Comparison of ENCODE assay signal across 1 cellular context in the genomic region with DNA sequence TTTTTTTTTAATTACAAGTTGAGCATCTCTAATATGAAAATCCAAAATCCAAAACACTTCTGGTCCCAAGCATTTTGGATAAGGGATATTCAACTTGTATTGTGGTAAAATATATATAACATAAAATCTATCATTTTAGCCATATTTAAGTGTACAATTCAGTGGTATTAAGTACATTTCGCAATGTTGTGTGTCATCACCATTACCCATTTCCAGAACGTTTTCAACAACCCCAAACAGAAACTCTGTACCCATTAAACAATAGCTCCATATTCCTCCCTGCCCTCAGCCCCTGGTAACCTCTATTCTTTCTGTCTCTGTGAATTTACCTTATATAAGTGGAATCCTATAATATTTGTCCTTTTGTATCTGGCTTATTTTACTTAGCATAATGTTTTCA.
TF ChIP-seq lines count a peak whose summit lies in the region.

No MANE protein-coding gene starts in this region.

TF ChIP-seq in H1, 55 proteins besides CTCF, POLR2A, EP300 and RAD21:
- TF ChIP-seq CEBPB (IDR thresholded peaks at IDR 0.05; ENCODE audit: low read depth, low read length) (peak; percentile 7; the same call in 1 of the 2 replicates), ZNF274 (IDR thresholded peaks at IDR 0.05; ENCODE audit: borderline replicate concordance, extremely low read depth, low read length) (no peak), TCF12 (IDR thresholded peaks at IDR 0.05; ENCODE audit: low read depth, low read length) (no peak)
